In genomic region chr14:68981539-68981976, GRCh38 we compare ENCODE assay signal across 1 cellular context.
TF ChIP-seq lines count a peak whose summit lies in the region.

No MANE protein-coding gene starts in this region.

TF ChIP-seq in IMR-90, 13 proteins besides CTCF, POLR2A, EP300 and RAD21:
- TF ChIP-seq CEBPB (IDR thresholded peaks at IDR 0.05; ENCODE audit: low read depth, low read length) (no peak), MAZ (IDR thresholded peaks at IDR 0.05; ENCODE audit: borderline replicate concordance, low read depth, low read length) (no peak), BHLHE40 (IDR thresholded peaks at IDR 0.05; ENCODE audit: low read depth, low read length) (0 out of 2 replicates have a peak, but pooled peaks have one; percentile 21), MXI1 (IDR thresholded peaks at IDR 0.05; ENCODE audit: borderline replicate concordance, low read depth, low read length) (peak; percentile 31; the same call in 1 of the 2 replicates), MAFK (IDR thresholded peaks at IDR 0.05; ENCODE audit: low read depth, low read length) (0 out of 2 replicates have a peak, but pooled peaks have one; percentile 15), CHD1 (IDR thresholded peaks at IDR 0.05; ENCODE audit: low read depth, low read length) (no peak), SMC3 (IDR thresholded peaks at IDR 0.05; ENCODE audit: low read depth, low read length) (peak; percentile 10; the same call in 1 of the 2 replicates), NFE2L2 (IDR thresholded peaks at IDR 0.05; ENCODE audit: low read depth, low read length) (no peak), FOS (IDR thresholded peaks at IDR 0.05; ENCODE audit: low read depth, low read length) (0 out of 2 replicates have a peak, but pooled peaks have one; percentile 5), USF2 (IDR thresholded peaks at IDR 0.05; ENCODE audit: low read depth, low read length) (no peak), RCOR1 (IDR thresholded peaks at IDR 0.05; ENCODE audit: insufficient replicate concordance, low read length) (no peak), RFX5 (IDR thresholded peaks at IDR 0.05; ENCODE audit: low read depth, low read length) (no peak)
- TF ChIP-seq, protein P1, sequence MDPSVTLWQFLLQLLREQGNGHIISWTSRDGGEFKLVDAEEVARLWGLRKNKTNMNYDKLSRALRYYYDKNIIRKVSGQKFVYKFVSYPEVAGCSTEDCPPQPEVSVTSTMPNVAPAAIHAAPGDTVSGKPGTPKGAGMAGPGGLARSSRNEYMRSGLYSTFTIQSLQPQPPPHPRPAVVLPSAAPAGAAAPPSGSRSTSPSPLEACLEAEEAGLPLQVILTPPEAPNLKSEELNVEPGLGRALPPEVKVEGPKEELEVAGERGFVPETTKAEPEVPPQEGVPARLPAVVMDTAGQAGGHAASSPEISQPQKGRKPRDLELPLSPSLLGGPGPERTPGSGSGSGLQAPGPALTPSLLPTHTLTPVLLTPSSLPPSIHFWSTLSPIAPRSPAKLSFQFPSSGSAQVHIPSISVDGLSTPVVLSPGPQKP (IDR thresholded peaks at IDR 0.05; ENCODE audit: borderline replicate concordance, low read depth, low read length): no peak
